In the genomic region with DNA sequence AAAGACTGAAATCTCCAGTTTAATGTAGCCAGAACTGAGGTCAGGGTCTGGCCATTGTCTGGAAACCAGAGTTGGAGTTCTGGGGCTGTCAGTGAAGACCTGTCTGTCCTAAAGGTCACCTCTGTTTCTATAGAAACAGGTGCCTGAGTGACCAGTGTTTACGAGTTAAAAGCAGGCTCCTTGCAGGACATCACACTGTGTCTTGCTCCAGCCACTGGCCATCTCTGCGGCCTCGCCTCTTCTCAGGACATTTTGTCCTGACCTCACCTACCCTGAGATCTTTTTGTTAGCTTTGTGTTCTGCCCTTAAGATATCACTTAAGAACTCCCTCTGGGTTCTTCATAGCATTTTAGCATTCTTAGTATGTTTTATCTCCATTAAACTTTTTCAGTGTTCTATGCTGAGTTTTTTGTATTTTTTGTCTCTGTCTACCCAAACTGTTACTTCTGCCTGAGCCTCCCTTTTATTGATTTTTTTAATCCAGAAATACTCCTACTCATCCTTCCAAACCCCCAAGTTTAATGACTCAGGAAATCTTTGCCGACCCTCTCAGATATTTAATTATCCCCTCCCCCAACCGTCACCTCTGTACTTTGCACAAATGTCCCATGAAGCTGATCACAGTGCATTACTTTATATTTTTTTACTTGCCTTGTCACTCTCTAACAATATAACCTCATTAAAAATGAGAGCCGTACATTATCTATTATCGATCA, we compare ENCODE assay signal across 13 cellular contexts.
"Had no signal": no experiment of that assay in that cellular context is flagged by ENCODE, and none has a peak within 500 bp of the region (broad histone marks: within the 10 kb centered on the region; RNA-seq: fewer than 3 reads in every experiment).

No MANE protein-coding gene starts in this region.

- H3K36me3 ChIP-seq: breast epithelium, esophagus muscularis mucosa, neural progenitor cell, pancreas had no signal

- DNase-seq: activated CD4-positive, alpha-beta T cell treated with anti-CD3 and anti-CD28 coated beads, Interleukin-2, amount 10 ng/mL, durations not matched to agents 7 days and 5 days; activated CD4-positive, CD25-positive, alpha-beta regulatory T cell; foreskin fibroblast; pancreas; retina; small intestine; T-helper 17 cell had no signal

- H3K9me3 ChIP-seq: breast epithelium, esophagus muscularis mucosa, pancreas had no signal

- H2AFZ ChIP-seq: neural progenitor cell had no signal

- H3K4me3 ChIP-seq: breast epithelium, esophagus muscularis mucosa, neural progenitor cell, pancreas had no signal

- H3K4me1 ChIP-seq: pancreas had no signal

- H3K27ac ChIP-seq: esophagus muscularis mucosa, neural progenitor cell, pancreas had no signal

- H3K27me3 ChIP-seq: breast epithelium, esophagus muscularis mucosa, neural progenitor cell, pancreas had no signal

- FAIRE-seq: islet of Langerhans, pancreas, small intestine, TTC549 had no signal

- ATAC-seq: pancreas; stimulated activated effector memory CD8-positive, alpha-beta T cell treated with anti-CD3 and anti-CD28 coated beads, Interleukin-12 subunit alpha, Interleukin-12 subunit beta, amount 100 ng/mL, for 72 hours; T-helper 17 cell had no signal

- H3K4me2 ChIP-seq: neural progenitor cell had no signal
